Comparison of ENCODE assay signal across 10 cellular contexts in genomic region chr7:18566829-18567228, GRCh38.
DNase-seq lines count a peak whose midpoint lies in the region; ATAC-seq and TF ChIP-seq lines count a peak whose summit lies in the region.
"Had no signal": no experiment of that assay in that cellular context is flagged by ENCODE, and none has a peak within 500 bp of the region (broad histone marks: within the 10 kb centered on the region; RNA-seq: fewer than 3 reads in every experiment).

No MANE protein-coding gene starts in this region.

- H3K4me1 Mint-ChIP-seq in activated T-helper 17 cell treated with anti-CD3 and anti-CD28 coated beads, Interleukin-2, amount 50 U/mL, for 72 hours, result no peaks in the 10 kb centered on the region
- H3K4me1 Mint-ChIP-seq: activated CD8-positive, alpha-beta memory T cell treated with anti-CD3 and anti-CD28 coated beads, Interleukin-2, amount 10 ng/mL, durations not matched to agents 7 days and 5 days had no signal

- H3K9me3 ChIP-seq in IMR-90 (ENCODE audit: control insufficient read depth, insufficient read depth, low read length) (no peaks in the 10 kb centered on the region), mucosa of descending colon (no peaks in the 10 kb centered on the region)

- no peak overlapping the region for H2AFZ ChIP-seq in IMR-90 (replicated peaks; ENCODE audit: low read length, poor library complexity)

- in situ Hi-C loops in IMR-90 (cut with MboI; ENCODE audit: low sequenced_read_pairs), result loop anchor here (10.0 to 25.0 kb wide), 2 partner anchors 212 to 880 kb away; no protein-coding TSS in a partner anchor

- no peak overlapping the region for H4K91ac ChIP-seq in IMR-90 (ENCODE audit: insufficient read depth, low read depth, low read length)

- no peak overlapping the region for H4K8ac ChIP-seq in IMR-90 (ENCODE audit: low read depth in 2 of 2, low read length in 2 of 2)

- TF ChIP-seq RAD21 in IMR-90 (IDR thresholded peaks at IDR 0.05; ENCODE audit: low read length), result no peak

- no peak overlapping the region for H3K9ac ChIP-seq in IMR-90 (ENCODE audit: low read depth, low read length)

- DNase-seq in IMR-90 (no peak), mucosa of descending colon (peak in 1 of 3 donors; percentile 28), Right ventricle myocardium superior (no peak), SHP77 treated with DMSO at 0.1 percent for 48 hours (lab: John Stamatoyannopoulos, UW) (no peak), NCI-H2107 treated with DMSO at 0.1 percent for 48 hours (lab: John Stamatoyannopoulos, UW; ENCODE audit: unreplicated experiment) (no peak)
- DNase-seq: activated CD8-positive, alpha-beta memory T cell treated with anti-CD3 and anti-CD28 coated beads, Interleukin-2, amount 10 ng/mL, durations not matched to agents 7 days and 5 days; NCI-H510A had no signal

- ATAC-seq in GM19025 (IDR thresholded peaks at IDR 0.05; ENCODE audit: low read depth, unreplicated experiment), result peak; percentile 93
- peak; percentile 96 for ATAC-seq in HG02588 (IDR thresholded peaks at IDR 0.05; ENCODE audit: unreplicated experiment)
- no peak for ATAC-seq in IMR-90 (ENCODE audit: low read depth)
- ATAC-seq in mucosa of descending colon, result peak; percentile 87
- ATAC-seq in Right ventricle myocardium superior (ENCODE audit: poor library complexity), result no peak
- no peak for ATAC-seq in activated T-helper 17 cell treated with anti-CD3 and anti-CD28 coated beads, Interleukin-2, amount 50 U/mL, for 72 hours (replicated peaks)
- ATAC-seq: activated CD8-positive, alpha-beta memory T cell treated with anti-CD3 and anti-CD28 coated beads, Interleukin-2, amount 10 ng/mL, durations not matched to agents 7 days and 5 days had no signal

- no TSS peak for BruUV-seq in IMR-90 (replicated peaks; lab: Mats Ljungman, UMichigan)

- H3K36me3 Mint-ChIP-seq in activated T-helper 17 cell treated with anti-CD3 and anti-CD28 coated beads, Interleukin-2, amount 50 U/mL, for 72 hours (ENCODE audit: low read depth), result no peaks in the 10 kb centered on the region
- H3K36me3 Mint-ChIP-seq: activated CD8-positive, alpha-beta memory T cell treated with anti-CD3 and anti-CD28 coated beads, Interleukin-2, amount 10 ng/mL, durations not matched to agents 7 days and 5 days had no signal

- no peak overlapping the region for H3K18ac ChIP-seq in IMR-90 (ENCODE audit: low read depth, low read length)

- no peak overlapping the region for H3K23ac ChIP-seq in IMR-90 (ENCODE audit: low read depth, low read length)

- no peak overlapping the region for H2BK15ac ChIP-seq in IMR-90 (ENCODE audit: low read depth, low read length)

- no CpG with 5 or more reads among the region's 7 CpGs for WGBS in IMR-90 (ENCODE audit: extremely low coverage in 2 of 2, insufficient read length in 1 of 2), 2 experiments

- no peak overlapping the region for H3K27ac ChIP-seq in IMR-90 (ENCODE audit: insufficient read depth, low read length)

- H3K4me2 ChIP-seq in IMR-90 (ENCODE audit: low read depth, low read length), result no peak overlapping the region

- CTCF ChIA-PET in IMR-90 (lab: Yijun Ruan, JAX), result no interaction called here

- H4K20me1 ChIP-seq in IMR-90 (ENCODE audit: insufficient read depth, low read length), result no peaks in the 10 kb centered on the region

- no peaks in the 10 kb centered on the region for H3K27me3 Mint-ChIP-seq in activated T-helper 17 cell treated with anti-CD3 and anti-CD28 coated beads, Interleukin-2, amount 50 U/mL, for 72 hours
- H3K27me3 Mint-ChIP-seq: activated CD8-positive, alpha-beta memory T cell treated with anti-CD3 and anti-CD28 coated beads, Interleukin-2, amount 10 ng/mL, durations not matched to agents 7 days and 5 days had no signal

- H2AK5ac ChIP-seq in IMR-90 (ENCODE audit: low read depth, low read length), result no peak overlapping the region

- no peak overlapping the region for H4K5ac ChIP-seq in IMR-90 (ENCODE audit: low read depth, low read length)

- POLR2A ChIA-PET in IMR-90 (lab: Charles Lee; ENCODE audit: unreplicated experiment), result no interaction called here

- H3K4me1 ChIP-seq in IMR-90 (ENCODE audit: control insufficient read depth, insufficient read depth, low read length) (no peaks in the 10 kb centered on the region), mucosa of descending colon (ENCODE audit: low read depth) (peaks cover 4% of the 10 kb centered on the region)

- intact Hi-C loops in IMR-90 (cut with micrococcal nuclease), result no loop called here
- intact Hi-C loops in mucosa of descending colon (cut with DNase I, micrococcal nuclease), result no loop called here
- intact Hi-C loops in Right ventricle myocardium superior (cut with DNase I), result no loop called here

- no peak overlapping the region for H3K27ac Mint-ChIP-seq in activated T-helper 17 cell treated with anti-CD3 and anti-CD28 coated beads, Interleukin-2, amount 50 U/mL, for 72 hours
- H3K27ac Mint-ChIP-seq: activated CD8-positive, alpha-beta memory T cell treated with anti-CD3 and anti-CD28 coated beads, Interleukin-2, amount 10 ng/mL, durations not matched to agents 7 days and 5 days had no signal

- H3K14ac ChIP-seq in IMR-90 (replicated peaks; ENCODE audit: low read depth, low read length), result no peak overlapping the region

- no peak overlapping the region for H2BK20ac ChIP-seq in IMR-90 (ENCODE audit: low read depth, low read length)

- TF ChIP-seq CTCF in IMR-90 (conservative IDR thresholded peaks at IDR 0.05; ENCODE audit: low read depth, low read length) (no peak), mucosa of descending colon (IDR thresholded peaks at IDR 0.05) (no peak)

- H3K4me3 ChIP-seq in IMR-90 (ENCODE audit: insufficient read depth, low read depth, low read length) (no peak overlapping the region), mucosa of descending colon (no peak overlapping the region)

- no peak overlapping the region for H2AK9ac ChIP-seq in IMR-90 (replicated peaks; ENCODE audit: low read depth, low read length, poor library complexity)

- no peak overlapping the region for H2BK5ac ChIP-seq in IMR-90 (ENCODE audit: low read depth, low read length, poor library complexity, severe bottlenecking)

- dilution Hi-C loops in IMR-90 (cut with HindIII; ENCODE audit: low sequenced_read_pairs, unreplicated experiment), result no loop called here

- no peak overlapping the region for H3K4ac ChIP-seq in IMR-90 (ENCODE audit: low read depth, low read length)

- H3K9me1 ChIP-seq in IMR-90 (ENCODE audit: insufficient read depth, low read length), result no peaks in the 10 kb centered on the region

- no peak overlapping the region for H2BK120ac ChIP-seq in IMR-90 (ENCODE audit: low read depth, low read length)

- H3K56ac ChIP-seq in IMR-90 (ENCODE audit: extremely low read depth, insufficient read depth, low read length), result no peak overlapping the region

- no peaks in the 10 kb centered on the region for H3K79me1 ChIP-seq in IMR-90 (ENCODE audit: low read depth in 1 of 2, low read length in 2 of 2)

- H3K36me3 ChIP-seq in IMR-90 (ENCODE audit: control insufficient read depth, insufficient read depth, low read length) (no peaks in the 10 kb centered on the region), mucosa of descending colon (ENCODE audit: low read depth) (no peaks in the 10 kb centered on the region)

- TF ChIP-seq POLR2A in IMR-90 (IDR thresholded peaks at IDR 0.05; ENCODE audit: low read depth, low read length), result no peak

- no peaks in the 10 kb centered on the region for H3K9me3 Mint-ChIP-seq in activated T-helper 17 cell treated with anti-CD3 and anti-CD28 coated beads, Interleukin-2, amount 50 U/mL, for 72 hours

- H3K27me3 ChIP-seq in IMR-90 (ENCODE audit: control insufficient read depth, insufficient read depth, low read length), result no peaks in the 10 kb centered on the region

- no peak overlapping the region for H3K4me3 Mint-ChIP-seq in activated T-helper 17 cell treated with anti-CD3 and anti-CD28 coated beads, Interleukin-2, amount 50 U/mL, for 72 hours
- H3K4me3 Mint-ChIP-seq: activated CD8-positive, alpha-beta memory T cell treated with anti-CD3 and anti-CD28 coated beads, Interleukin-2, amount 10 ng/mL, durations not matched to agents 7 days and 5 days had no signal

TF ChIP-seq in IMR-90, 13 proteins besides CTCF, POLR2A, EP300 and RAD21:
- 0 out of 2 replicates have a peak, but pooled peaks have one; percentile 18 for TF ChIP-seq CEBPB (IDR thresholded peaks at IDR 0.05; ENCODE audit: low read depth, low read length)
- TF ChIP-seq SMC3 (IDR thresholded peaks at IDR 0.05; ENCODE audit: low read depth, low read length), result no peak
TF ChIP-seq in IMR-90: peak in this region for 1.

Comparison
In these comparisons a context has a peak if more than half of its experiments do, and no peak if none do; other contexts are left out.
1. ATAC-seq: peak in GM19025 (single experiment), HG02588 (single experiment) and mucosa of descending colon (single experiment); none in IMR-90 (single experiment), Right ventricle myocardium superior (single experiment) and activated T-helper 17 cell treated with anti-CD3 and anti-CD28 coated beads, Interleukin-2, amount 50 U/mL, for 72 hours (single experiment).